7 cellular contexts compared by ENCODE assay signal in genomic region chr19:18450934-18451836, GRCh38. TPM values are rescaled to one million over a fixed set of nuclear protein-coding genes. Genes with fewer than 3 reads are reported as not detected.
DNase-seq lines count a peak whose midpoint lies in the region; ATAC-seq and TF ChIP-seq lines count a peak whose summit lies in the region.

No MANE protein-coding gene starts in this region.

- H3K9me3 ChIP-seq in SK-N-SH, result no peaks in the 10 kb centered on the region

- peaks cover 4 to 27% of the 10 kb centered on the region in 2 experiments for H3K36me3 ChIP-seq in SK-N-SH (replicated peaks in 1 of 2; ENCODE audit: control insufficient read depth in 1 of 2, insufficient read depth in 2 of 2, low read length in 1 of 2)

- CTCF ChIA-PET in SK-N-SH (lab: Yijun Ruan, JAX), result interaction anchor here (0.6 to 13.5 kb wide), 66 partner anchors 7 to 540 kb away, joined by 3 to 215 read pairs (median 4); partner anchors contain the start of genes ELL, REX1BD, SSBP4 and TMEM59L
- CTCF ChIA-PET in activated naive CD4-positive, alpha-beta T cell treated with anti-CD3 and anti-CD28 coated beads, Interleukin-2, amount 10 ng/mL, durations not matched to agents 7 days and 5 days (lab: Charles Lee), result interaction anchor here (0.7 to 2.3 kb wide), 20 partner anchors 10 to 396 kb away, joined by 3 to 11 read pairs (median 4); partner anchors contain the start of genes KXD1 and SSBP4

- H3K4me1 Mint-ChIP-seq in activated naive CD4-positive, alpha-beta T cell treated with anti-CD3 and anti-CD28 coated beads, Interleukin-2, amount 10 ng/mL, durations not matched to agents 7 days and 5 days, result no peaks in the 10 kb centered on the region

- H3K27ac ChIP-seq in SK-N-SH (ENCODE audit: low read depth in 2 of 2, low read length in 1 of 2), result no peak overlapping the region

- H3K79me2 ChIP-seq in SK-N-SH (ENCODE audit: insufficient read depth), result 0 out of 2 replicates have a peak, but pooled peaks cover 3% of the 10 kb centered on the region

- no peaks in the 10 kb centered on the region for H3K9me2 ChIP-seq in SK-N-SH

- H3K4me3 Mint-ChIP-seq in activated naive CD4-positive, alpha-beta T cell treated with anti-CD3 and anti-CD28 coated beads, Interleukin-2, amount 10 ng/mL, durations not matched to agents 7 days and 5 days, result no peak overlapping the region

- H3F3A ChIP-seq in SK-N-SH (replicated peaks; ENCODE audit: insufficient read depth), result no peaks in the 10 kb centered on the region

- ATAC-seq in Right ventricle myocardium superior (ENCODE audit: poor library complexity), result peak; percentile 90
- no peak for ATAC-seq in GM19455 (IDR thresholded peaks at IDR 0.05; ENCODE audit: unreplicated experiment)

- H3K36me3 Mint-ChIP-seq in activated naive CD4-positive, alpha-beta T cell treated with anti-CD3 and anti-CD28 coated beads, Interleukin-2, amount 10 ng/mL, durations not matched to agents 7 days and 5 days, result peaks cover 24% of the 10 kb centered on the region

- DNase-seq in Kasumi-1 (lab: John Stamatoyannopoulos, UW) (peak; percentile 59 to 60), SK-N-SH (peak; percentile 95), Right ventricle myocardium superior (peak; percentile 93), renal cortical epithelial cell (ENCODE audit: low read depth) (peak; percentile 22)
- DNase-seq in activated naive CD4-positive, alpha-beta T cell treated with anti-CD3 and anti-CD28 coated beads, Interleukin-2, amount 10 ng/mL, durations not matched to agents 7 days and 5 days, result peak; percentile 92

- peak; percentile 89 for TF ChIP-seq RAD21 in SK-N-SH (IDR thresholded peaks at IDR 0.05; ENCODE audit: low read length)

- peaks cover 2 to 4% of the 10 kb centered on the region in 2 experiments; a peak in 1 of 4 replicates for H3K4me1 ChIP-seq in SK-N-SH (ENCODE audit: control insufficient read depth in 1 of 2, insufficient read depth in 2 of 2, low read depth in 1 of 2, low read length in 1 of 2)

- no peak overlapping the region for H2AFZ ChIP-seq in SK-N-SH (ENCODE audit: low read depth)

- no peak overlapping the region for H3K4me3 ChIP-seq in GM12875 (ENCODE audit: low read depth, low read length)
- H3K4me3 ChIP-seq in SK-N-SH (ENCODE audit: low read depth in 2 of 2, low read length in 1 of 2), result peak overlapping the region in 1 of 2 experiments; percentile 50; a peak in 1 of 4 replicates

- intact Hi-C loops in Right ventricle myocardium superior (cut with DNase I), result loop anchor here (5.0 to 10.0 kb wide), 2 partner anchors 111 to 414 kb away; no protein-coding TSS in a partner anchor

- WGBS in SK-N-SH (ENCODE audit: low lambda C conversion rate), result 0% methylated on average over 2 of the region's 26 CpGs

- no peak overlapping the region for H3K9ac ChIP-seq in SK-N-SH

- TF ChIP-seq CTCF in GM12875 (IDR thresholded peaks at IDR 0.05; ENCODE audit: borderline replicate concordance, insufficient read depth, low read depth, low read length) (peak; percentile 99), SK-N-SH (IDR thresholded peaks at IDR 0.05) (peak; percentile 95)

- H3K27me3 ChIP-seq in SK-N-SH (ENCODE audit: insufficient read depth), result no peaks in the 10 kb centered on the region

- no peaks in the 10 kb centered on the region for H3K27me3 Mint-ChIP-seq in activated naive CD4-positive, alpha-beta T cell treated with anti-CD3 and anti-CD28 coated beads, Interleukin-2, amount 10 ng/mL, durations not matched to agents 7 days and 5 days

- H4K20me1 ChIP-seq in SK-N-SH (ENCODE audit: insufficient read depth), result peaks cover 7% of the 10 kb centered on the region

- POLR2A ChIA-PET in SK-N-SH (lab: Yijun Ruan, JAX), result interaction anchor here (1.0 kb wide), 1 partner anchor 14 kb away, joined by 3 read pairs; no protein-coding TSS in a partner anchor

- no peak overlapping the region for H3K4me2 ChIP-seq in SK-N-SH

- no peaks in the 10 kb centered on the region for H3K9me3 Mint-ChIP-seq in activated naive CD4-positive, alpha-beta T cell treated with anti-CD3 and anti-CD28 coated beads, Interleukin-2, amount 10 ng/mL, durations not matched to agents 7 days and 5 days

- no peak overlapping the region for H3K27ac Mint-ChIP-seq in activated naive CD4-positive, alpha-beta T cell treated with anti-CD3 and anti-CD28 coated beads, Interleukin-2, amount 10 ng/mL, durations not matched to agents 7 days and 5 days

- TF ChIP-seq EP300 in SK-N-SH (IDR thresholded peaks at IDR 0.05; ENCODE audit: borderline replicate concordance in 1 of 2, low read depth in 1 of 2, low read length in 1 of 2), result no peak

TF ChIP-seq in SK-N-SH, 30 proteins besides CTCF, POLR2A, EP300 and RAD21 (continues in another document):
- TF ChIP-seq NFIC (IDR thresholded peaks at IDR 0.05; ENCODE audit: borderline replicate concordance) (no peak), TEAD4 (IDR thresholded peaks at IDR 0.05; ENCODE audit: borderline replicate concordance, insufficient read depth) (no peak), ELF1 (IDR thresholded peaks at IDR 0.05) (no peak), REST (IDR thresholded peaks at IDR 0.05; ENCODE audit: low read depth, low read length) (no peak), MAX (IDR thresholded peaks at IDR 0.05; ENCODE audit: low read depth) (no peak), SMC3 (IDR thresholded peaks at IDR 0.05; ENCODE audit: low read depth, low read length) (peak; percentile 76), CHD2 (IDR thresholded peaks at IDR 0.05; ENCODE audit: low read length, partially characterized antibody) (peak; percentile 41), FOSL2 (IDR thresholded peaks at IDR 0.05; ENCODE audit: borderline replicate concordance, low read depth) (no peak), USF2 (IDR thresholded peaks at IDR 0.05; ENCODE audit: borderline replicate concordance, low read depth, low read length) (no peak), PBX3 (IDR thresholded peaks at IDR 0.05) (no peak), FOXM1 (IDR thresholded peaks at IDR 0.05; ENCODE audit: low read depth) (no peak), SIN3A (IDR thresholded peaks at IDR 0.05; ENCODE audit: borderline replicate concordance, low read depth, low read length) (0 out of 2 replicates have a peak, but pooled peaks have one; percentile 39), TAF1 (IDR thresholded peaks at IDR 0.05; ENCODE audit: borderline replicate concordance, low read depth, low read length) (no peak), JUND (IDR thresholded peaks at IDR 0.05) (no peak)

RNA-seq across cellular contexts. Expression of gene ISYNA1, which starts 13.3 kb away (rescaled TPM):
- polyA plus RNA-seq in SK-N-SH (2012; rRNA removed), result 48.0 and 49.4 TPM in 2 replicates
- polyA plus RNA-seq in SK-N-SH (2012; cell fraction: cytosol; rRNA removed), result 10.9 and 17.3 TPM in 2 replicates
- polyA plus RNA-seq in SK-N-SH (2012; cell fraction: nucleus; rRNA removed), result 216 and 280 TPM in 2 replicates
- total RNA-seq in Right ventricle myocardium superior (26.0 TPM), renal cortical epithelial cell (37.5 and 69.9 TPM in 2 replicates)

RNA-seq across cellular contexts. Expression of gene SSBP4, which starts 32.0 kb away (rescaled TPM):
- 22.5 and 24.9 TPM in 2 replicates for polyA plus RNA-seq in SK-N-SH (2012; rRNA removed)
- polyA plus RNA-seq in SK-N-SH (2012; cell fraction: cytosol; rRNA removed), result 12.4 and 23.4 TPM in 2 replicates
- polyA plus RNA-seq in SK-N-SH (2012; cell fraction: nucleus; rRNA removed), result 89.0 and 178 TPM in 2 replicates
- total RNA-seq in Right ventricle myocardium superior (30.4 TPM), renal cortical epithelial cell (40.5 and 49.3 TPM in 2 replicates)

RNA-seq across cellular contexts. Expression of gene LRRC25, which starts 53.8 kb away (rescaled TPM):
- not detected in 2 replicates for polyA plus RNA-seq in SK-N-SH (2012; rRNA removed)
- polyA plus RNA-seq in SK-N-SH (2012; cell fraction: cytosol; rRNA removed), result not detected in 2 replicates
- polyA plus RNA-seq in SK-N-SH (2012; cell fraction: nucleus; rRNA removed), result not detected in 2 replicates
- total RNA-seq in Right ventricle myocardium superior (3.6 TPM), renal cortical epithelial cell (not detected in 2 replicates)

Comparison
In these comparisons a context has a peak if more than half of its experiments do, and no peak if none do; other contexts are left out.
1. DNase-seq: peak in every context shown above with its lines; median percentile 95 in SK-N-SH; 93 in Right ventricle myocardium superior; 92 in activated naive CD4-positive, alpha-beta T cell treated with anti-CD3 and anti-CD28 coated beads, Interleukin-2, amount 10 ng/mL, durations not matched to agents 7 days and 5 days; 60 in Kasumi-1; 22 in renal cortical epithelial cell.